1 cellular context compared by ENCODE assay signal in genomic region chr7:102934670-102935069, GRCh38.
TF ChIP-seq lines count a peak whose summit lies in the region.

No MANE protein-coding gene starts in this region.

TF ChIP-seq in K562, 482 proteins besides CTCF, POLR2A, EP300 and RAD21 (continued from another document):
- TF ChIP-seq FOXK2 (conservative IDR thresholded peaks at IDR 0.05 in 1 of 2, IDR thresholded peaks at IDR 0.05 in 1 of 2; ENCODE audit: low read depth in 2 of 2) = no peak
TF ChIP-seq in K562: peak in this region for 1.
